ENCODE assay signal across 1 cellular context in genomic region chr1:53088616-53089300, GRCh38.
TF ChIP-seq lines count a peak whose summit lies in the region.

No MANE protein-coding gene starts in this region.

TF ChIP-seq in K562, 482 proteins besides CTCF, POLR2A, EP300 and RAD21 (continued from another document):
- TF ChIP-seq ZNF165 (CRISPR knock-in tag; IDR thresholded peaks at IDR 0.05; ENCODE audit: borderline replicate concordance) (no peak), MYC (IDR thresholded peaks at IDR 0.05; ENCODE audit: low read depth, low read length) (no peak), MYC (CRISPR knock-in tag; IDR thresholded peaks at IDR 0.05; ENCODE audit: borderline replicate concordance, low read depth) (no peak)
